19 cellular contexts compared by ENCODE assay signal in the genomic region with DNA sequence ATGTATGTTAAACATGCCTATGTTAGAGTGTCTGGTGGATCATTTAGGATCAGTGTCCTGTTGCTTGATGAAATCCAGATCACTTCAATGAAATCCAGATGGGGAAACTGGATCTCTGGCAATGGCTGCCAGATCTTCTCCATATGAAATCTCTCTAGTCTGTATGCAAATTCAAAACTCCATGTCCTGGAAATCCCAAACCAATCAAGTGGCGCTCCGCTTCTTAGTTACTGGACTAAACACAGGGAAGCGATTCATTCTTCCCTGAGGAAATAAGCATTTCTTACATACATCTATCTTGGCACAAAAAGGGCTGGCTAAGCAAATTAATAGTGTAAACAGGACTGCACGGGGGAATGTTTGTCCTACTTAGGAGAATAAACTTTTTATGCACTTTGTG.
"Had no signal": no experiment of that assay in that cellular context is flagged by ENCODE, and none has a peak within 500 bp of the region (broad histone marks: within the 10 kb centered on the region; RNA-seq: fewer than 3 reads in every experiment).

No MANE protein-coding gene starts in this region.

- H3K27me3 Mint-ChIP-seq: activated B cell treated with CpG ODN at 0.5 μM for 24 hours; activated CD4-positive, alpha-beta T cell treated with anti-CD3 and anti-CD28 coated beads, Interleukin-2, amount 10 ng/mL, durations not matched to agents 24 days and 14 days; stimulated activated naive CD8-positive, alpha-beta T cell treated with anti-CD3 and anti-CD28 coated beads, Interleukin-15, amount 100 ng/mL, for 72 hours; type B pancreatic cell had no signal

- H3K27ac Mint-ChIP-seq: activated B cell treated with CpG ODN at 0.5 μM for 24 hours; activated CD4-positive, alpha-beta T cell treated with anti-CD3 and anti-CD28 coated beads, Interleukin-2, amount 10 ng/mL, durations not matched to agents 24 days and 14 days; activated CD8-positive, alpha-beta T cell treated with anti-CD3 and anti-CD28 coated beads, Interleukin-2, amount 10 ng/mL, durations not matched to agents 7 days and 5 days; neural progenitor cell; stimulated activated naive CD8-positive, alpha-beta T cell treated with anti-CD3 and anti-CD28 coated beads, Interleukin-15, amount 100 ng/mL, for 72 hours had no signal

- H3K4me1 Mint-ChIP-seq: activated B cell treated with CpG ODN at 0.5 μM for 24 hours; activated CD4-positive, alpha-beta T cell treated with anti-CD3 and anti-CD28 coated beads, Interleukin-2, amount 10 ng/mL, durations not matched to agents 24 days and 14 days; neural progenitor cell; stimulated activated naive CD8-positive, alpha-beta T cell treated with anti-CD3 and anti-CD28 coated beads, Interleukin-15, amount 100 ng/mL, for 72 hours had no signal

- H2AFZ ChIP-seq: neural progenitor cell had no signal

- H3K4me1 ChIP-seq: neural progenitor cell, pancreas, spleen had no signal

- H3K4me3 ChIP-seq: dorsolateral prefrontal cortex, lung, neural progenitor cell, pancreas, spleen had no signal

- H3K4me2 ChIP-seq: neural progenitor cell had no signal

- ATAC-seq: activated CD8-positive, alpha-beta T cell treated with anti-CD3 and anti-CD28 coated beads, Interleukin-2, amount 10 ng/mL, durations not matched to agents 7 days and 5 days; activated naive CD4-positive, alpha-beta T cell treated with anti-CD3 and anti-CD28 coated beads, Interleukin-2, amount 50 U/mL, for 72 hours; pancreas; sciatic nerve; stimulated activated naive CD8-positive, alpha-beta T cell treated with anti-CD3 and anti-CD28 coated beads, Interleukin-15, amount 100 ng/mL, for 72 hours had no signal

- H3K4me3 Mint-ChIP-seq: activated B cell treated with CpG ODN at 0.5 μM for 24 hours; activated CD4-positive, alpha-beta T cell treated with anti-CD3 and anti-CD28 coated beads, Interleukin-2, amount 10 ng/mL, durations not matched to agents 24 days and 14 days; activated CD8-positive, alpha-beta T cell treated with anti-CD3 and anti-CD28 coated beads, Interleukin-2, amount 10 ng/mL, durations not matched to agents 7 days and 5 days; neural progenitor cell; stimulated activated naive CD8-positive, alpha-beta T cell treated with anti-CD3 and anti-CD28 coated beads, Interleukin-15, amount 100 ng/mL, for 72 hours; type B pancreatic cell had no signal

- H3K27ac ChIP-seq: dorsolateral prefrontal cortex, neural progenitor cell, pancreas, spleen had no signal

- H3K9me3 Mint-ChIP-seq: activated B cell treated with CpG ODN at 0.5 μM for 24 hours; activated CD4-positive, alpha-beta T cell treated with anti-CD3 and anti-CD28 coated beads, Interleukin-2, amount 10 ng/mL, durations not matched to agents 24 days and 14 days; stimulated activated naive CD8-positive, alpha-beta T cell treated with anti-CD3 and anti-CD28 coated beads, Interleukin-15, amount 100 ng/mL, for 72 hours; type B pancreatic cell had no signal

- H3K9me3 ChIP-seq: pancreas, spleen had no signal

- H3K9ac ChIP-seq: neural progenitor cell had no signal

- H3K27me3 ChIP-seq: neural progenitor cell, spleen had no signal

- H3K36me3 ChIP-seq: neural progenitor cell, pancreas had no signal

- DNase-seq: activated B cell treated with CpG ODN at 0.5 μM for 24 hours; activated CD4-positive, alpha-beta T cell treated with anti-CD3 and anti-CD28 coated beads, Interleukin-2, amount 10 ng/mL, durations not matched to agents 24 days and 14 days; activated CD8-positive, alpha-beta memory T cell treated with anti-CD3 and anti-CD28 coated beads, Interleukin-2, amount 50 U/mL, for 4 hours; activated CD8-positive, alpha-beta T cell treated with anti-CD3 and anti-CD28 coated beads, Interleukin-2, amount 10 ng/mL, durations not matched to agents 7 days and 5 days; activated gamma-delta T cell; activated T-cell treated with anti-CD3 and anti-CD28 coated beads, Interleukin-2, amount 50 U/mL, for 48 hours; amniotic stem cell; dorsolateral prefrontal cortex; head of caudate nucleus; pancreas; spleen; stimulated activated naive CD8-positive, alpha-beta T cell treated with anti-CD3 and anti-CD28 coated beads, Interleukin-15, amount 100 ng/mL, for 72 hours had no signal

- FAIRE-seq: frontal cortex, pancreas, TTC549 had no signal
